Comparison of ENCODE assay signal across 1 cellular context in genomic region chr11:59173964-59174663, GRCh38.
TF ChIP-seq lines count a peak whose summit lies in the region.

No MANE protein-coding gene starts in this region.

TF ChIP-seq in HepG2, 621 proteins besides CTCF, POLR2A, EP300 and RAD21 (continued from another document and continues in another):
- TF ChIP-seq TRAFD1 (CRISPR knock-in tag; IDR thresholded peaks at IDR 0.05; ENCODE audit: borderline replicate concordance): no peak
- no peak for TF ChIP-seq ZNF329 (CRISPR knock-in tag; IDR thresholded peaks at IDR 0.05; ENCODE audit: low read depth)
- no peak for TF ChIP-seq ZBTB2 (CRISPR knock-in tag; IDR thresholded peaks at IDR 0.05; ENCODE audit: low read depth)
- TF ChIP-seq PHF21A (CRISPR knock-in tag; IDR thresholded peaks at IDR 0.05): peak; percentile 68; the same call in 1 of the 2 replicates
- TF ChIP-seq TFAP4 (IDR thresholded peaks at IDR 0.05; ENCODE audit: borderline replicate concordance, low read depth): no peak
- TF ChIP-seq GRHL1 (CRISPR knock-in tag; conservative IDR thresholded peaks at IDR 0.05): no peak
- TF ChIP-seq, protein P1, sequence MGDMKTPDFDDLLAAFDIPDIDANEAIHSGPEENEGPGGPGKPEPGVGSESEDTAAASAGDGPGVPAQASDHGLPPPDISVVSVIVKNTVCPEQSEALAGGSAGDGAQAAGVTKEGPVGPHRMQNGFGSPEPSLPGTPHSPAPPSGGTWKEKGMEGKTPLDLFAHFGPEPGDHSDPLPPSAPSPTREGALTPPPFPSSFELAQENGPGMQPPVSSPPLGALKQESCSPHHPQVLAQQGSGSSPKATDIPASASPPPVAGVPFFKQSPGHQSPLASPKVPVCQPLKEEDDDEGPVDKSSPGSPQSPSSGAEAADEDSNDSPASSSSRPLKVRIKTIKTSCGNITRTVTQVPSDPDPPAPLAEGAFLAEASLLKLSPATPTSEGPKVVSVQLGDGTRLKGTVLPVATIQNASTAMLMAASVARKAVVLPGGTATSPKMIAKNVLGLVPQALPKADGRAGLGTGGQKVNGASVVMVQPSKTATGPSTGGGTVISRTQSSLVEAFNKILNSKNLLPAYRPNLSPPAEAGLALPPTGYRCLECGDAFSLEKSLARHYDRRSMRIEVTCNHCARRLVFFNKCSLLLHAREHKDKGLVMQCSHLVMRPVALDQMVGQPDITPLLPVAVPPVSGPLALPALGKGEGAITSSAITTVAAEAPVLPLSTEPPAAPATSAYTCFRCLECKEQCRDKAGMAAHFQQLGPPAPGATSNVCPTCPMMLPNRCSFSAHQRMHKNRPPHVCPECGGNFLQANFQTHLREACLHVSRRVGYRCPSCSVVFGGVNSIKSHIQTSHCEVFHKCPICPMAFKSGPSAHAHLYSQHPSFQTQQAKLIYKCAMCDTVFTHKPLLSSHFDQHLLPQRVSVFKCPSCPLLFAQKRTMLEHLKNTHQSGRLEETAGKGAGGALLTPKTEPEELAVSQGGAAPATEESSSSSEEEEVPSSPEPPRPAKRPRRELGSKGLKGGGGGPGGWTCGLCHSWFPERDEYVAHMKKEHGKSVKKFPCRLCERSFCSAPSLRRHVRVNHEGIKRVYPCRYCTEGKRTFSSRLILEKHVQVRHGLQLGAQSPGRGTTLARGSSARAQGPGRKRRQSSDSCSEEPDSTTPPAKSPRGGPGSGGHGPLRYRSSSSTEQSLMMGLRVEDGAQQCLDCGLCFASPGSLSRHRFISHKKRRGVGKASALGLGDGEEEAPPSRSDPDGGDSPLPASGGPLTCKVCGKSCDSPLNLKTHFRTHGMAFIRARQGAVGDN (CRISPR knock-in tag; IDR thresholded peaks at IDR 0.05): no peak
- no peak for TF ChIP-seq RORA (CRISPR knock-in tag; IDR thresholded peaks at IDR 0.05)
- no peak; the same call in 1 of the 2 replicates for TF ChIP-seq ZNF615 (CRISPR knock-in tag; IDR thresholded peaks at IDR 0.05; ENCODE audit: borderline replicate concordance)
- no peak for TF ChIP-seq MIER3 (CRISPR knock-in tag; IDR thresholded peaks at IDR 0.05; ENCODE audit: borderline replicate concordance)
- no peak for TF ChIP-seq KLF13 (CRISPR knock-in tag; IDR thresholded peaks at IDR 0.05)
- TF ChIP-seq ARID4A (CRISPR knock-in tag; IDR thresholded peaks at IDR 0.05; ENCODE audit: borderline replicate concordance): peak; percentile 56; the same call in 1 of the 2 replicates
- peak; percentile 31; the same call in 1 of the 2 replicates for TF ChIP-seq ZSCAN21 (CRISPR knock-in tag; IDR thresholded peaks at IDR 0.05; ENCODE audit: borderline replicate concordance)
- TF ChIP-seq ZNF451 (CRISPR knock-in tag; IDR thresholded peaks at IDR 0.05): no peak
- TF ChIP-seq SMAD9 (CRISPR knock-in tag; IDR thresholded peaks at IDR 0.05): no peak
- TF ChIP-seq SSRP1 (CRISPR knock-in tag; IDR thresholded peaks at IDR 0.05): no peak
- no peak for TF ChIP-seq ZNF598 (CRISPR knock-in tag; IDR thresholded peaks at IDR 0.05; ENCODE audit: borderline replicate concordance)
- no peak for TF ChIP-seq ZNF83 (CRISPR knock-in tag; IDR thresholded peaks at IDR 0.05; ENCODE audit: borderline replicate concordance)
- TF ChIP-seq ZNF180 (CRISPR knock-in tag; IDR thresholded peaks at IDR 0.05; ENCODE audit: borderline replicate concordance, low read depth): no peak
- peak; percentile 69; the same call in 1 of the 2 replicates for TF ChIP-seq JUNB (CRISPR knock-in tag; IDR thresholded peaks at IDR 0.05; ENCODE audit: borderline replicate concordance)
- TF ChIP-seq, protein P2, sequence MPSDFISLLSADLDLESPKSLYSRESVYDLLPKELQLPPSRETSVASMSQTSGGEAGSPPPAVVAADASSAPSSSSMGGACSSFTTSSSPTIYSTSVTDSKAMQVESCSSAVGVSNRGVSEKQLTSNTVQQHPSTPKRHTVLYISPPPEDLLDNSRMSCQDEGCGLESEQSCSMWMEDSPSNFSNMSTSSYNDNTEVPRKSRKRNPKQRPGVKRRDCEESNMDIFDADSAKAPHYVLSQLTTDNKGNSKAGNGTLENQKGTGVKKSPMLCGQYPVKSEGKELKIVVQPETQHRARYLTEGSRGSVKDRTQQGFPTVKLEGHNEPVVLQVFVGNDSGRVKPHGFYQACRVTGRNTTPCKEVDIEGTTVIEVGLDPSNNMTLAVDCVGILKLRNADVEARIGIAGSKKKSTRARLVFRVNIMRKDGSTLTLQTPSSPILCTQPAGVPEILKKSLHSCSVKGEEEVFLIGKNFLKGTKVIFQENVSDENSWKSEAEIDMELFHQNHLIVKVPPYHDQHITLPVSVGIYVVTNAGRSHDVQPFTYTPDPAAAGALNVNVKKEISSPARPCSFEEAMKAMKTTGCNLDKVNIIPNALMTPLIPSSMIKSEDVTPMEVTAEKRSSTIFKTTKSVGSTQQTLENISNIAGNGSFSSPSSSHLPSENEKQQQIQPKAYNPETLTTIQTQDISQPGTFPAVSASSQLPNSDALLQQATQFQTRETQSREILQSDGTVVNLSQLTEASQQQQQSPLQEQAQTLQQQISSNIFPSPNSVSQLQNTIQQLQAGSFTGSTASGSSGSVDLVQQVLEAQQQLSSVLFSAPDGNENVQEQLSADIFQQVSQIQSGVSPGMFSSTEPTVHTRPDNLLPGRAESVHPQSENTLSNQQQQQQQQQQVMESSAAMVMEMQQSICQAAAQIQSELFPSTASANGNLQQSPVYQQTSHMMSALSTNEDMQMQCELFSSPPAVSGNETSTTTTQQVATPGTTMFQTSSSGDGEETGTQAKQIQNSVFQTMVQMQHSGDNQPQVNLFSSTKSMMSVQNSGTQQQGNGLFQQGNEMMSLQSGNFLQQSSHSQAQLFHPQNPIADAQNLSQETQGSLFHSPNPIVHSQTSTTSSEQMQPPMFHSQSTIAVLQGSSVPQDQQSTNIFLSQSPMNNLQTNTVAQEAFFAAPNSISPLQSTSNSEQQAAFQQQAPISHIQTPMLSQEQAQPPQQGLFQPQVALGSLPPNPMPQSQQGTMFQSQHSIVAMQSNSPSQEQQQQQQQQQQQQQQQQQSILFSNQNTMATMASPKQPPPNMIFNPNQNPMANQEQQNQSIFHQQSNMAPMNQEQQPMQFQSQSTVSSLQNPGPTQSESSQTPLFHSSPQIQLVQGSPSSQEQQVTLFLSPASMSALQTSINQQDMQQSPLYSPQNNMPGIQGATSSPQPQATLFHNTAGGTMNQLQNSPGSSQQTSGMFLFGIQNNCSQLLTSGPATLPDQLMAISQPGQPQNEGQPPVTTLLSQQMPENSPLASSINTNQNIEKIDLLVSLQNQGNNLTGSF (CRISPR knock-in tag; IDR thresholded peaks at IDR 0.05): no peak
- peak; percentile 92 for TF ChIP-seq RXRA (CRISPR knock-in tag; IDR thresholded peaks at IDR 0.05)
- TF ChIP-seq HIVEP1 (CRISPR knock-in tag; IDR thresholded peaks at IDR 0.05): no peak
- no peak for TF ChIP-seq ZNF724P (CRISPR knock-in tag; IDR thresholded peaks at IDR 0.05; ENCODE audit: borderline replicate concordance)
- no peak for TF ChIP-seq CC2D1A (CRISPR knock-in tag; IDR thresholded peaks at IDR 0.05)
- TF ChIP-seq CBFB (CRISPR knock-in tag; IDR thresholded peaks at IDR 0.05): no peak
- no peak for TF ChIP-seq ETV6 (CRISPR knock-in tag; conservative IDR thresholded peaks at IDR 0.05)
- no peak for TF ChIP-seq ZNF720 (CRISPR knock-in tag; IDR thresholded peaks at IDR 0.05)
- TF ChIP-seq ZNF597 (CRISPR knock-in tag; IDR thresholded peaks at IDR 0.05): no peak
- no peak for TF ChIP-seq MBD4 (IDR thresholded peaks at IDR 0.05; ENCODE audit: borderline replicate concordance, low read length)
- TF ChIP-seq ZSCAN22 (CRISPR knock-in tag; IDR thresholded peaks at IDR 0.05): peak; percentile 89
- no peak for TF ChIP-seq RBM39 (IDR thresholded peaks at IDR 0.05; ENCODE audit: low read depth, low read length, poor library complexity, severe bottlenecking)
- TF ChIP-seq MZF1 (CRISPR knock-in tag; IDR thresholded peaks at IDR 0.05; ENCODE audit: borderline replicate concordance): no peak
- TF ChIP-seq YEATS2 (CRISPR knock-in tag; IDR thresholded peaks at IDR 0.05; ENCODE audit: borderline replicate concordance): no peak
- no peak for TF ChIP-seq MXD3 (CRISPR knock-in tag; IDR thresholded peaks at IDR 0.05)
- TF ChIP-seq ZKSCAN1 (IDR thresholded peaks at IDR 0.05; ENCODE audit: low read length): no peak
